Comparison of ENCODE assay signal across 8 cellular contexts in genomic region chr7:2353650-2354172, GRCh38. TPM values are rescaled to one million over a fixed set of nuclear protein-coding genes. Genes with fewer than 3 reads are reported as not detected.
DNase-seq lines count a peak whose midpoint lies in the region; ATAC-seq and TF ChIP-seq lines count a peak whose summit lies in the region.

No MANE protein-coding gene starts in this region.

- no peaks in the 10 kb centered on the region for H3K27me3 Mint-ChIP-seq in activated CD8-positive, alpha-beta T cell treated with anti-CD3 and anti-CD28 coated beads for 36 hours

- POLR2A ChIA-PET in activated CD8-positive, alpha-beta T cell treated with anti-CD3 and anti-CD28 coated beads for 36 hours (lab: Charles Lee), result interaction anchor here (0.6 to 2.4 kb wide), 15 partner anchors 9 to 115 kb away, joined by 3 to 13 read pairs (median 4); partner anchors contain the start of genes CHST12, MRM2, NUDT1 and SNX8

- H3K36me3 Mint-ChIP-seq in activated CD8-positive, alpha-beta T cell treated with anti-CD3 and anti-CD28 coated beads for 36 hours (ENCODE audit: low read depth), result peaks cover 32% of the 10 kb centered on the region

- H3K36me3 ChIP-seq in endocrine pancreas (ENCODE audit: control insufficient read depth, insufficient read depth, low read length), result no peaks in the 10 kb centered on the region

- peak overlapping the region; percentile 98 for H3K9ac ChIP-seq in endocrine pancreas (ENCODE audit: control insufficient read depth, insufficient read depth, low read length)

- no peaks in the 10 kb centered on the region for H3K4me1 ChIP-seq in endocrine pancreas (ENCODE audit: control insufficient read depth, insufficient read depth, low read length)

- DNase-seq in Ammon's horn (ENCODE audit: low spot score) (peak; percentile 93), NCI-H446 (lab: John Stamatoyannopoulos, UW) (peak; percentile 94 to 95), middle frontal gyrus (ENCODE audit: extremely low spot score, low spot score) (peak; percentile 77)
- DNase-seq in activated CD8-positive, alpha-beta T cell treated with anti-CD3 and anti-CD28 coated beads for 36 hours, result peak; percentile 93
- peak; percentile 74 to 79 for DNase-seq in stimulated activated CD8-positive, alpha-beta memory T cell treated with anti-CD3 and anti-CD28 coated beads, Interleukin-4, amount 100 ng/mL, for 1 hour (ENCODE audit: low read depth in 2 of 2, low spot score in 1 of 2)

- CTCF ChIA-PET in activated CD8-positive, alpha-beta T cell treated with anti-CD3 and anti-CD28 coated beads for 36 hours (lab: Charles Lee), result no interaction called here

- peaks cover 25% of the 10 kb centered on the region for H3K4me1 Mint-ChIP-seq in activated CD8-positive, alpha-beta T cell treated with anti-CD3 and anti-CD28 coated beads for 36 hours (ENCODE audit: low read depth)

- H3K27ac Mint-ChIP-seq in activated CD8-positive, alpha-beta T cell treated with anti-CD3 and anti-CD28 coated beads for 36 hours, result peak overlapping the region; percentile 99

- no peak for TF ChIP-seq CTCF in activated CD8-positive, alpha-beta T cell treated with anti-CD3 and anti-CD28 coated beads for 36 hours (IDR thresholded peaks at IDR 0.05)

- H3K9me3 ChIP-seq in endocrine pancreas (ENCODE audit: control insufficient read depth, low read length), result no peaks in the 10 kb centered on the region

- H3K4me3 ChIP-seq in endocrine pancreas (ENCODE audit: control insufficient read depth, insufficient read depth, low read length), result peak overlapping the region; percentile 60

- intact Hi-C loops in activated CD8-positive, alpha-beta T cell treated with anti-CD3 and anti-CD28 coated beads for 36 hours (cut with micrococcal nuclease), result no loop called here

- H3K27me3 ChIP-seq in endocrine pancreas (ENCODE audit: control insufficient read depth, insufficient read depth, low read length), result no peaks in the 10 kb centered on the region

- no peaks in the 10 kb centered on the region for H3K9me3 Mint-ChIP-seq in activated CD8-positive, alpha-beta T cell treated with anti-CD3 and anti-CD28 coated beads for 36 hours

- H3K4me3 Mint-ChIP-seq in activated CD8-positive, alpha-beta T cell treated with anti-CD3 and anti-CD28 coated beads for 36 hours, result peak overlapping the region; percentile 90

- peak; percentile 58 for ATAC-seq in GM18870 (IDR thresholded peaks at IDR 0.05; ENCODE audit: unreplicated experiment)
- ATAC-seq in HG03103 (IDR thresholded peaks at IDR 0.05; ENCODE audit: low read depth, unreplicated experiment), result peak; percentile 46
- peak; percentile 72 for ATAC-seq in activated CD8-positive, alpha-beta T cell treated with anti-CD3 and anti-CD28 coated beads for 36 hours

RNA-seq across cellular contexts. Expression of gene EIF3B, which starts 0.9 kb away (rescaled TPM):
- total RNA-seq in activated CD8-positive, alpha-beta T cell treated with anti-CD3 and anti-CD28 coated beads for 36 hours, result 100 to 1,000 TPM; 252 to 256 TPM

RNA-seq across cellular contexts. Expression of gene SNX8, which starts 39.5 kb away (rescaled TPM):
- total RNA-seq in activated CD8-positive, alpha-beta T cell treated with anti-CD3 and anti-CD28 coated beads for 36 hours, result 10 to 100 TPM; 31.7 to 36.8 TPM

RNA-seq across cellular contexts. Expression of gene CHST12, which starts 49.7 kb away (rescaled TPM):
- 1 to 10 TPM; 2.9 to 4.7 TPM for total RNA-seq in activated CD8-positive, alpha-beta T cell treated with anti-CD3 and anti-CD28 coated beads for 36 hours

Comparison
In these comparisons a context has a peak if more than half of its experiments do, and no peak if none do; other contexts are left out.
1. Peak in every context shown above with its lines: DNase-seq, ATAC-seq and H3K4me3 ChIP-seq.